Comparison of ENCODE assay signal across 20 cellular contexts in the genomic region with DNA sequence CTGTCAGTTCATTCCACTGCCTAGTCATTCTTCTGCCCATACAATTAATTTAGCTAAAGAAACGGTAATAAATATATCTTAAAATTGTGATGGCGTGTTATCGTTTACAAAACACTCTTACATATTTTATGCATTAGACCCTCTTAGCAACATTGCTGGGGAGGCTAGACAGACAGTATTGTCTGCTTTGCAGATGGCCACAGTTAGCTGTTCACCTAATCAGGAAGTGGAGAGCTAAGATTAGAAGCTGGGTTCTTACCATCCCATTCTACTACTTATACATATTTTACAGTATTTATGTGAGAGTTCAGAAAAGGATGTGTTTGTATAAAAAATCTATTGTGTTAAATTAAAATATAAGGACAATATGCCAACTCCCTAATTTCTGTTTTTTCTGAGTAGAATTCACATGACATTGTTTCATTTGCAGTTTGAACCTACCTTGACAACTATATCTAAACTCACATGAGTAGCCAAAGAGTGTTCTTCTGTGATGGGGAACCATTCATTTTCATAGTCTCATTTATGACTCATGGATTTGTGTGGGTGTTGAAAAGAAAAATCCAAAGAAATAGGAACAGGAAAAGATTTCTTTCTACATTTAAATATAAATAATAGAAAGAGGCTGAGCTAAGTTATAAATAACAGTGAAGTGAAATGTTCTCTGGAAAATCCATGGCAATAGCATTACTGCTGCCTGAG. TPM values are rescaled to one million over a fixed set of nuclear protein-coding genes. Genes with fewer than 3 reads are reported as not detected.
DNase-seq lines count a peak whose midpoint lies in the region; ATAC-seq, FAIRE-seq and TF ChIP-seq lines count a peak whose summit lies in the region.
"Had no signal": no experiment of that assay in that cellular context is flagged by ENCODE, and none has a peak within 500 bp of the region (broad histone marks: within the 10 kb centered on the region; RNA-seq: fewer than 3 reads in every experiment).

No MANE protein-coding gene starts in this region.

- H3K4me3 ChIP-seq in astrocyte (ENCODE audit: insufficient read depth, low read depth, low read length) (no peak overlapping the region), thyroid gland (replicated peaks in 1 of 3) (no peak overlapping the region)
- H3K4me3 ChIP-seq: right lobe of liver, upper lobe of right lung had no signal

- no peak for TF ChIP-seq CTCF in astrocyte (IDR thresholded peaks at IDR 0.05; ENCODE audit: insufficient read depth, low read depth, low read length)
- TF ChIP-seq CTCF in thyroid gland (IDR thresholded peaks at IDR 0.05), result no peak

- H3K36me3 ChIP-seq in astrocyte (ENCODE audit: insufficient read depth, low read length) (no peaks in the 10 kb centered on the region), thyroid gland (no peaks in the 10 kb centered on the region)
- H3K36me3 ChIP-seq: right lobe of liver, upper lobe of right lung had no signal

- peaks cover 3% of the 10 kb centered on the region for H3K36me3 Mint-ChIP-seq in astrocyte (ENCODE audit: low read depth, unreplicated experiment)
- H3K36me3 Mint-ChIP-seq: brain; CD4-positive, CD25-positive, alpha-beta regulatory T cell; natural killer cell had no signal

- no peak for FAIRE-seq in astrocyte (lab: Jason Lieb, UNC)
- FAIRE-seq: H1, TTC549 had no signal

- H2AFZ ChIP-seq in astrocyte (ENCODE audit: low read depth, low read length), result no peak overlapping the region

- no peak for TF ChIP-seq POLR2A in thyroid gland (IDR thresholded peaks at IDR 0.05)

- H3K9me3 ChIP-seq in astrocyte (ENCODE audit: insufficient read depth, low read depth, low read length), result no peaks in the 10 kb centered on the region
- H3K9me3 ChIP-seq in thyroid gland, result no peaks in the 10 kb centered on the region
- H3K9me3 ChIP-seq: right lobe of liver, upper lobe of right lung had no signal

- WGBS in thyroid gland, 2 donors, result 90 to 92% methylated on average over 3 of the region's 3 CpGs

- no peaks in the 10 kb centered on the region for H3K4me1 ChIP-seq in astrocyte (ENCODE audit: insufficient read depth, low read length)
- H3K4me1 ChIP-seq in thyroid gland, result no peaks in the 10 kb centered on the region
- H3K4me1 ChIP-seq: right lobe of liver, upper lobe of right lung had no signal

- peaks cover 1% of the 10 kb centered on the region for H3K9me3 Mint-ChIP-seq in astrocyte (ENCODE audit: unreplicated experiment)
- H3K9me3 Mint-ChIP-seq in stimulated activated naive CD8-positive, alpha-beta T cell treated with anti-CD3 and anti-CD28 coated beads, Interleukin-15, amount 100 ng/mL, for 72 hours, result peaks cover 0 to 11% of the 10 kb centered on the region in 2 donors

- H3K27ac Mint-ChIP-seq in astrocyte (ENCODE audit: unreplicated experiment), result peak overlapping the region; percentile 75
- no peak overlapping the region for H3K27ac Mint-ChIP-seq in stimulated activated naive CD8-positive, alpha-beta T cell treated with anti-CD3 and anti-CD28 coated beads, Interleukin-15, amount 100 ng/mL, for 72 hours
- H3K27ac Mint-ChIP-seq: CD4-positive, CD25-positive, alpha-beta regulatory T cell; natural killer cell had no signal

- H4K20me1 ChIP-seq in astrocyte (ENCODE audit: insufficient read depth, low read length), result no peaks in the 10 kb centered on the region

- ATAC-seq in GM18868 (IDR thresholded peaks at IDR 0.05; ENCODE audit: unreplicated experiment), result peak; percentile 66
- peak; percentile 52 for ATAC-seq in HG02973 (IDR thresholded peaks at IDR 0.05; ENCODE audit: unreplicated experiment)
- no peak for ATAC-seq in HG03135 (IDR thresholded peaks at IDR 0.05; ENCODE audit: unreplicated experiment)
- no peak for ATAC-seq in HG03571 (IDR thresholded peaks at IDR 0.05; ENCODE audit: unreplicated experiment)
- ATAC-seq in stimulated activated naive CD8-positive, alpha-beta T cell treated with anti-CD3 and anti-CD28 coated beads, Interleukin-15, amount 100 ng/mL, for 72 hours, result no peak
- ATAC-seq: natural killer cell, right lobe of liver, upper lobe of right lung had no signal

- no peaks in the 10 kb centered on the region for H3K79me2 ChIP-seq in astrocyte (ENCODE audit: insufficient read depth, low read length)

- H3K27me3 ChIP-seq in astrocyte (ENCODE audit: insufficient read depth, low read length) (no peaks in the 10 kb centered on the region), thyroid gland (no peaks in the 10 kb centered on the region)
- H3K27me3 ChIP-seq: right lobe of liver, upper lobe of right lung had no signal

- H3K27ac ChIP-seq in astrocyte (ENCODE audit: low read depth, low read length), result no peak overlapping the region
- H3K27ac ChIP-seq in thyroid gland, result no peak overlapping the region
- H3K27ac ChIP-seq: right lobe of liver, upper lobe of right lung had no signal

- no peak overlapping the region for H3K4me2 ChIP-seq in astrocyte (ENCODE audit: low read length)

- intact Hi-C loops in thyroid gland (cut with DNase I), result no loop called here

- H3K4me1 Mint-ChIP-seq in astrocyte (ENCODE audit: low read depth, unreplicated experiment), result peaks cover 22% of the 10 kb centered on the region
- H3K4me1 Mint-ChIP-seq in stimulated activated naive CD8-positive, alpha-beta T cell treated with anti-CD3 and anti-CD28 coated beads, Interleukin-15, amount 100 ng/mL, for 72 hours, result no peaks in the 10 kb centered on the region
- H3K4me1 Mint-ChIP-seq: natural killer cell had no signal

- no peak overlapping the region for H3K4me3 Mint-ChIP-seq in astrocyte (ENCODE audit: unreplicated experiment)
- no peak overlapping the region for H3K4me3 Mint-ChIP-seq in stimulated activated naive CD8-positive, alpha-beta T cell treated with anti-CD3 and anti-CD28 coated beads, Interleukin-15, amount 100 ng/mL, for 72 hours
- H3K4me3 Mint-ChIP-seq: brain; CD4-positive, CD25-positive, alpha-beta regulatory T cell; natural killer cell had no signal

- no peaks in the 10 kb centered on the region for H3K27me3 Mint-ChIP-seq in astrocyte (ENCODE audit: low read depth, unreplicated experiment)
- peaks cover 19% of the 10 kb centered on the region for H3K27me3 Mint-ChIP-seq in stimulated activated naive CD8-positive, alpha-beta T cell treated with anti-CD3 and anti-CD28 coated beads, Interleukin-15, amount 100 ng/mL, for 72 hours
- H3K27me3 Mint-ChIP-seq: brain had no signal

- DNase-seq in astrocyte (ENCODE audit: low read depth), result peak; percentile 71
- DNase-seq in putamen (ENCODE audit: low spot score), result peak; percentile 3
- no peak for DNase-seq in stimulated activated naive CD8-positive, alpha-beta T cell treated with anti-CD3 and anti-CD28 coated beads, Interleukin-15, amount 100 ng/mL, for 72 hours
- no peak for DNase-seq in thyroid gland
- DNase-seq: activated CD8-positive, alpha-beta memory T cell treated with anti-CD3 and anti-CD28 coated beads for 24 hours; activated gamma-delta T cell; CD4-positive, CD25-positive, alpha-beta regulatory T cell; MM.1S; natural killer cell; NCI-H2171 treated with DMSO at 0.1 percent for 48 hours; right lobe of liver; stimulated activated CD4-positive, alpha-beta T cell treated with anti-CD3 and anti-CD28 coated beads, Interleukin-4, amount 100 ng/mL, for 4 hours; upper lobe of right lung had no signal

- no peak overlapping the region for H3K9ac ChIP-seq in astrocyte (ENCODE audit: low read length)

RNA-seq across cellular contexts. Expression of a gene that starts 41.7 kb away (rescaled TPM):
- total RNA-seq in astrocyte, result 6.5 and 13.7 TPM in 2 replicates
- total RNA-seq in thyroid gland, result under 1 TPM in 3 of 4 donors, not detected in 1; 0.27 to 0.29 (median 0.29) TPM
- total RNA-seq: natural killer cell had no signal

Comparison
In these comparisons a context has a peak if more than half of its experiments do, and no peak if none do; other contexts are left out.
1. ATAC-seq: peak in GM18868 (single experiment) and HG02973 (single experiment); none in HG03135 (single experiment), HG03571 (single experiment) and stimulated activated naive CD8-positive, alpha-beta T cell treated with anti-CD3 and anti-CD28 coated beads, Interleukin-15, amount 100 ng/mL, for 72 hours (single experiment).
2. DNase-seq: peak in astrocyte (single experiment) and putamen (single experiment); none in stimulated activated naive CD8-positive, alpha-beta T cell treated with anti-CD3 and anti-CD28 coated beads, Interleukin-15, amount 100 ng/mL, for 72 hours (0 of 2) and thyroid gland (0 of 2).